1 cellular context compared by ENCODE assay signal in genomic region chr16:11052080-11052808, GRCh38.
A peak's percentile ranks its signal among the peaks of the same experiment; 100 is the strongest.
TF ChIP-seq lines count a peak whose summit lies in the region.

No MANE protein-coding gene starts in this region.

TF ChIP-seq in K562, 482 proteins besides CTCF, POLR2A, EP300 and RAD21 (continued from another document):
- TF ChIP-seq PKNOX1 (IDR thresholded peaks at IDR 0.05) (peak; percentile 62; the same call in 1 of the 2 replicates), HDAC1 (IDR thresholded peaks at IDR 0.05) (peak in 1 of 2 experiments; percentile 83; a peak in 2 of 4 replicates), ARNT (IDR thresholded peaks at IDR 0.05) (no peak), ZNF589 (CRISPR knock-in tag; IDR thresholded peaks at IDR 0.05; ENCODE audit: low read depth) (no peak), IRF2 (CRISPR knock-in tag; IDR thresholded peaks at IDR 0.05) (no peak), PYGO2 (tag; IDR thresholded peaks at IDR 0.05) (no peak), FIP1L1 (IDR thresholded peaks at IDR 0.05; ENCODE audit: low read depth, low read length, poor library complexity, severe bottlenecking) (no peak), U2AF1 (optimal IDR thresholded peaks at IDR 0.05; ENCODE audit: low read depth, low read length) (no peak), SRSF9 (IDR thresholded peaks at IDR 0.05; ENCODE audit: borderline replicate concordance, low read depth, low read length) (no peak), ZNF398 (CRISPR knock-in tag; IDR thresholded peaks at IDR 0.05) (no peak), JUND (IDR thresholded peaks at IDR 0.05; ENCODE audit: borderline replicate concordance, low read depth, low read length) (peak; percentile 45; the same call in 1 of the 2 replicates), JUND (tag; IDR thresholded peaks at IDR 0.05; ENCODE audit: borderline replicate concordance, low read depth, low read length) (peak; percentile 55; the same call in 1 of the 3 replicates), YBX1 (IDR thresholded peaks at IDR 0.05) (no peak), KDM1A (IDR thresholded peaks at IDR 0.05) (peak; percentile 65 to 90; a peak in 3 of 4 replicates), HES1 (IDR thresholded peaks at IDR 0.05; ENCODE audit: low read depth) (peak; percentile 64), PHF21A (IDR thresholded peaks at IDR 0.05; ENCODE audit: borderline replicate concordance, low read depth) (no peak), HNRNPLL (IDR thresholded peaks at IDR 0.05; ENCODE audit: low read depth, low read length, poor library complexity, severe bottlenecking) (no peak), MEIS2 (IDR thresholded peaks at IDR 0.05; ENCODE audit: partially characterized antibody) (peak; percentile 63), ATF7 (IDR thresholded peaks at IDR 0.05) (0 out of 2 replicates have a peak, but pooled peaks have one; percentile 64), NONO (IDR thresholded peaks at IDR 0.05; ENCODE audit: low read depth in 2 of 2, low read length in 1 of 2) (no peak), GTF2F1 (IDR thresholded peaks at IDR 0.05; ENCODE audit: low read depth, low read length) (no peak), SMAD4 (CRISPR knock-in tag; conservative IDR thresholded peaks at IDR 0.05) (peak; percentile 72), MYC (IDR thresholded peaks at IDR 0.05; ENCODE audit: low read depth, low read length) (0 out of 2 replicates have a peak, but pooled peaks have one; percentile 20), MYC (CRISPR knock-in tag; IDR thresholded peaks at IDR 0.05; ENCODE audit: borderline replicate concordance, low read depth) (no peak), ESRRA (IDR thresholded peaks at IDR 0.05; ENCODE audit: borderline replicate concordance, low read depth) (peak; percentile 39; the same call in 1 of the 2 replicates), NR4A1 (CRISPR knock-in tag; IDR thresholded peaks at IDR 0.05) (no peak), NR4A1 (tag; IDR thresholded peaks at IDR 0.05) (no peak), REST (CRISPR knock-in tag; IDR thresholded peaks at IDR 0.05; ENCODE audit: low read depth) (no peak), LCOR (CRISPR knock-in tag; IDR thresholded peaks at IDR 0.05) (no peak), ZNF77 (CRISPR knock-in tag; IDR thresholded peaks at IDR 0.05) (no peak), ZBTB43 (CRISPR knock-in tag; IDR thresholded peaks at IDR 0.05) (no peak)
TF ChIP-seq in K562: peak in this region for 39.
